Comparison of ENCODE assay signal across 11 cellular contexts in genomic region chr2:74373985-74374384, GRCh38. TPM values are rescaled to one million over a fixed set of nuclear protein-coding genes. Genes with fewer than 3 reads are reported as not detected.
DNase-seq lines count a peak whose midpoint lies in the region; ATAC-seq and TF ChIP-seq lines count a peak whose summit lies in the region.
"Had no signal": no experiment of that assay in that cellular context is flagged by ENCODE, and none has a peak within 500 bp of the region (broad histone marks: within the 10 kb centered on the region; RNA-seq: fewer than 3 reads in every experiment).

No MANE protein-coding gene starts in this region.

- H3K4me2 ChIP-seq in SK-N-SH: peak overlapping the region; percentile 46; the same call in 1 of the 2 replicates

- H3K4me3 ChIP-seq in SK-N-SH (ENCODE audit: low read depth in 2 of 2, low read length in 1 of 2) (peak overlapping the region; percentile 28 to 50; a peak in 2 of 4 replicates), esophagus squamous epithelium (peak overlapping the region in 3 of 4 donors; percentile 20 to 49 (median 34))

- POLR2A ChIA-PET in SK-N-SH (lab: Yijun Ruan, JAX): interaction anchor here (0.8 to 1.3 kb wide), 4 partner anchors 13 to 49 kb away, joined by 3 to 11 read pairs (median 4); partner anchors contain the start of genes C2orf81 and WDR54

- no peak for TF ChIP-seq RAD21 in SK-N-SH (IDR thresholded peaks at IDR 0.05; ENCODE audit: low read length)

- peaks cover 3 to 47% of the 10 kb centered on the region in 2 experiments for H3K36me3 ChIP-seq in SK-N-SH (replicated peaks in 1 of 2; ENCODE audit: control insufficient read depth in 1 of 2, insufficient read depth in 2 of 2, low read length in 1 of 2)
- H3K36me3 ChIP-seq in esophagus squamous epithelium: peaks cover 15 to 58% (median 40%) of the 10 kb centered on the region in 3 donors

- H3F3A ChIP-seq in SK-N-SH (replicated peaks; ENCODE audit: insufficient read depth): no peaks in the 10 kb centered on the region

- H3K9ac ChIP-seq in SK-N-SH: no peak overlapping the region

- 81% methylated on average over 7 of the region's 8 CpGs for WGBS in SK-N-SH (ENCODE audit: low lambda C conversion rate)
- 70 to 85% methylated on average over 5 of the region's 8 CpGs for WGBS in esophagus squamous epithelium, 2 donors

- H3K4me1 ChIP-seq in SK-N-SH (ENCODE audit: control insufficient read depth in 1 of 2, insufficient read depth in 2 of 2, low read depth in 1 of 2, low read length in 1 of 2) (peaks cover 4 to 22% of the 10 kb centered on the region in 2 experiments; a peak in 2 of 4 replicates), esophagus squamous epithelium (peaks cover 0 to 33% (median 12%) of the 10 kb centered on the region in 3 donors)

- TF ChIP-seq EP300 in SK-N-SH (IDR thresholded peaks at IDR 0.05; ENCODE audit: borderline replicate concordance in 1 of 2, low read depth in 1 of 2, low read length in 1 of 2): no peak

- H3K27me3 Mint-ChIP-seq in mesothelial cell of epicardium (ENCODE audit: low read depth): no peaks in the 10 kb centered on the region
- H3K27me3 Mint-ChIP-seq in type B pancreatic cell: no peaks in the 10 kb centered on the region

- no peak for TF ChIP-seq POLR2A in esophagus squamous epithelium (IDR thresholded peaks at IDR 0.05)

- H3K9me3 ChIP-seq in SK-N-SH (no peaks in the 10 kb centered on the region), esophagus squamous epithelium (no peaks in the 10 kb centered on the region)

- H3K36me3 Mint-ChIP-seq in mesothelial cell of epicardium (peaks cover 16% of the 10 kb centered on the region), type B pancreatic cell (peaks cover 26% of the 10 kb centered on the region)

- H3K27me3 ChIP-seq in SK-N-SH (ENCODE audit: insufficient read depth) (no peaks in the 10 kb centered on the region), esophagus squamous epithelium (no peaks in the 10 kb centered on the region)

- peak; percentile 55 for DNase-seq in SK-N-SH
- DNase-seq in esophagus squamous epithelium (lab: John Stamatoyannopoulos, UW): no peak
- DNase-seq in mesothelial cell of epicardium (ENCODE audit: low spot score in 2 of 2, unreplicated experiment in 2 of 2): no peak
- no peak for DNase-seq in type B pancreatic cell (ENCODE audit: extremely low spot score, unreplicated experiment)
- DNase-seq: effector memory CD4-positive, alpha-beta T cell; Kasumi-1; stimulated activated CD4-positive, alpha-beta T cell treated with anti-CD3 and anti-CD28 coated beads, Interleukin-4, amount 100 ng/mL, for 4 hours had no signal

- intact Hi-C loops in esophagus squamous epithelium (cut with DNase I): no loop called here

- no peaks in the 10 kb centered on the region for H3K9me3 Mint-ChIP-seq in mesothelial cell of epicardium
- no peaks in the 10 kb centered on the region for H3K9me3 Mint-ChIP-seq in type B pancreatic cell

- H3K27ac Mint-ChIP-seq in mesothelial cell of epicardium (peak overlapping the region; percentile 40), type B pancreatic cell (peak overlapping the region; percentile 85)

- H3K4me3 Mint-ChIP-seq in mesothelial cell of epicardium (peak overlapping the region; percentile 69), type B pancreatic cell (peak overlapping the region; percentile 88)

- H4K20me1 ChIP-seq in SK-N-SH (ENCODE audit: insufficient read depth): peaks cover 13% of the 10 kb centered on the region

- no peak; the same call in 2 of the 3 replicates for ATAC-seq in SK-N-SH treated with all-trans-retinoic acid at 6 μM for 48 hours
- no peak for ATAC-seq in HG02852 (IDR thresholded peaks at IDR 0.05; ENCODE audit: unreplicated experiment)
- ATAC-seq in GM21723 (IDR thresholded peaks at IDR 0.05; ENCODE audit: unreplicated experiment): no peak
- ATAC-seq in GM21360 (IDR thresholded peaks at IDR 0.05; ENCODE audit: unreplicated experiment): no peak

- peak overlapping the region in 1 of 2 experiments; percentile 50; a peak in 1 of 4 replicates for H3K27ac ChIP-seq in SK-N-SH (ENCODE audit: low read depth in 2 of 2, low read length in 1 of 2)
- peak overlapping the region in 3 of 4 donors; percentile 47 to 66 (median 61) for H3K27ac ChIP-seq in esophagus squamous epithelium

- H3K4me1 Mint-ChIP-seq in mesothelial cell of epicardium: peaks cover 15% of the 10 kb centered on the region
- H3K4me1 Mint-ChIP-seq in type B pancreatic cell (ENCODE audit: unreplicated experiment): peaks cover 27% of the 10 kb centered on the region

- CTCF ChIA-PET in SK-N-SH (lab: Yijun Ruan, JAX): interaction anchor here (0.9 to 2.3 kb wide), 6 partner anchors 8 to 124 kb away, joined by 3 to 14 read pairs (median 6); no protein-coding TSS in a partner anchor

- no peak for TF ChIP-seq CTCF in SK-N-SH (IDR thresholded peaks at IDR 0.05)
- no peak for TF ChIP-seq CTCF in esophagus squamous epithelium (IDR thresholded peaks at IDR 0.05)
- no peak for TF ChIP-seq CTCF in mesothelial cell of epicardium (IDR thresholded peaks at IDR 0.05; ENCODE audit: unreplicated experiment)
- no peak for TF ChIP-seq CTCF in type B pancreatic cell (conservative IDR thresholded peaks at IDR 0.05)

- peaks cover 25% of the 10 kb centered on the region for H3K79me2 ChIP-seq in SK-N-SH (ENCODE audit: insufficient read depth)

- H2AFZ ChIP-seq in SK-N-SH (ENCODE audit: low read depth): no peak overlapping the region

- H3K9me2 ChIP-seq in SK-N-SH: no peaks in the 10 kb centered on the region

TF ChIP-seq in SK-N-SH, 30 proteins besides CTCF, POLR2A, EP300 and RAD21:
- TF ChIP-seq SIN3A (IDR thresholded peaks at IDR 0.05; ENCODE audit: borderline replicate concordance, low read depth, low read length): no peak
- no peak for TF ChIP-seq GATA2 (CRISPR knock-in tag; IDR thresholded peaks at IDR 0.05)
- TF ChIP-seq USF2 (IDR thresholded peaks at IDR 0.05; ENCODE audit: borderline replicate concordance, low read depth, low read length): no peak
- no peak for TF ChIP-seq FOXJ3 (CRISPR knock-in tag; IDR thresholded peaks at IDR 0.05)
- TF ChIP-seq TAF1 (IDR thresholded peaks at IDR 0.05; ENCODE audit: borderline replicate concordance, low read depth, low read length): no peak
TF ChIP-seq in SK-N-SH: peak in this region for 0.

TF ChIP-seq in SK-N-SH treated with all-trans-retinoic acid at 6 μM for 48 hours, 23 proteins besides CTCF, POLR2A, EP300 and RAD21 (continues in another document):
- TF ChIP-seq ZC3H10 (CRISPR knock-in tag; IDR thresholded peaks at IDR 0.05) (no peak), BACH2 (CRISPR knock-in tag; IDR thresholded peaks at IDR 0.05; ENCODE audit: borderline replicate concordance) (no peak), ISL1 (CRISPR knock-in tag; IDR thresholded peaks at IDR 0.05) (no peak), ZFP3 (CRISPR knock-in tag; IDR thresholded peaks at IDR 0.05) (no peak)
- TF ChIP-seq, protein P1, sequence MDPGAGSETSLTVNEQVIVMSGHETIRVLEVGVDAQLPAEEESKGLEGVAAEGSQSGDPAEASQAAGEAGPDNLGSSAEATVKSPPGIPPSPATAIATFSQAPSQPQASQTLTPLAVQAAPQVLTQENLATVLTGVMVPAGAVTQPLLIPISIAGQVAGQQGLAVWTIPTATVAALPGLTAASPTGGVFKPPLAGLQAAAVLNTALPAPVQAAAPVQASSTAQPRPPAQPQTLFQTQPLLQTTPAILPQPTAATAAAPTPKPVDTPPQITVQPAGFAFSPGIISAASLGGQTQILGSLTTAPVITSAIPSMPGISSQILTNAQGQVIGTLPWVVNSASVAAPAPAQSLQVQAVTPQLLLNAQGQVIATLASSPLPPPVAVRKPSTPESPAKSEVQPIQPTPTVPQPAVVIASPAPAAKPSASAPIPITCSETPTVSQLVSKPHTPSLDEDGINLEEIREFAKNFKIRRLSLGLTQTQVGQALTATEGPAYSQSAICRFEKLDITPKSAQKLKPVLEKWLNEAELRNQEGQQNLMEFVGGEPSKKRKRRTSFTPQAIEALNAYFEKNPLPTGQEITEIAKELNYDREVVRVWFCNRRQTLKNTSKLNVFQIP (CRISPR knock-in tag; IDR thresholded peaks at IDR 0.05; ENCODE audit: borderline replicate concordance, low read depth): no peak

RNA-seq across cellular contexts. Expression of gene DCTN1, which starts 6.1 kb away (rescaled TPM):
- 88.9 and 91.1 TPM in 2 replicates for polyA plus RNA-seq in SK-N-SH (2012; rRNA removed)
- polyA plus RNA-seq in SK-N-SH (2012; cell fraction: cytosol; rRNA removed): 56.4 and 68.3 TPM in 2 replicates
- polyA plus RNA-seq in SK-N-SH (2012; cell fraction: nucleus; rRNA removed): 117 and 122 TPM in 2 replicates
- total RNA-seq in esophagus squamous epithelium (10 to 100 TPM; 67.1 to 80.1 (median 75.0) TPM), mesothelial cell of epicardium (125 to 136 TPM (median 132 TPM) in 3 replicates), type B pancreatic cell (ENCODE audit: low replicate concordance) (120 and 165 TPM in 2 replicates)

RNA-seq across cellular contexts. Expression of gene SLC4A5, which starts 30.8 kb away (rescaled TPM):
- 0.25 and 1.1 TPM in 2 replicates for polyA plus RNA-seq in SK-N-SH (2012; rRNA removed)
- 0.24 and 0.41 TPM in 2 replicates for polyA plus RNA-seq in SK-N-SH (2012; cell fraction: cytosol; rRNA removed)
- polyA plus RNA-seq in SK-N-SH (2012; cell fraction: nucleus; rRNA removed): 2.4 and 4.1 TPM in 2 replicates
- 1 to 10 TPM in 2 of 4 donors, under 1 TPM in 2; 0.62 to 2.3 (median 1.2) TPM for total RNA-seq in esophagus squamous epithelium
- 7.5 to 9.3 TPM (median 9.2 TPM) in 3 replicates for total RNA-seq in mesothelial cell of epicardium
- total RNA-seq in type B pancreatic cell (ENCODE audit: low replicate concordance): 1.5 and 6.4 TPM in 2 replicates

RNA-seq across cellular contexts. Expression of gene C2orf81, which starts 47.4 kb away (rescaled TPM):
- 1.2 and 2.5 TPM in 2 replicates for polyA plus RNA-seq in SK-N-SH (2012; rRNA removed)
- 0.85 and 2.1 TPM in 2 replicates for polyA plus RNA-seq in SK-N-SH (2012; cell fraction: cytosol; rRNA removed)
- polyA plus RNA-seq in SK-N-SH (2012; cell fraction: nucleus; rRNA removed): 3.4 and 4.9 TPM in 2 replicates
- under 1 TPM; 0.22 to 0.76 (median 0.59) TPM for total RNA-seq in esophagus squamous epithelium
- 4.7 to 8.8 TPM (median 6.0 TPM) in 3 replicates for total RNA-seq in mesothelial cell of epicardium
- total RNA-seq in type B pancreatic cell (ENCODE audit: low replicate concordance): 2.9 and 10.4 TPM in 2 replicates

RNA-seq across cellular contexts. Expression of gene WDR54, which starts 47.5 kb away (rescaled TPM):
- 50.7 and 61.6 TPM in 2 replicates for polyA plus RNA-seq in SK-N-SH (2012; rRNA removed)
- polyA plus RNA-seq in SK-N-SH (2012; cell fraction: cytosol; rRNA removed): 26.2 and 39.5 TPM in 2 replicates
- 54.2 and 62.7 TPM in 2 replicates for polyA plus RNA-seq in SK-N-SH (2012; cell fraction: nucleus; rRNA removed)
- total RNA-seq in esophagus squamous epithelium (1 to 10 TPM; 3.1 to 9.1 (median 6.0) TPM), mesothelial cell of epicardium (20.2 to 25.0 TPM (median 23.7 TPM) in 3 replicates), type B pancreatic cell (ENCODE audit: low replicate concordance) (10.0 and 41.7 TPM in 2 replicates)
